ENCODE assay signal across 7 cellular contexts in the genomic region with DNA sequence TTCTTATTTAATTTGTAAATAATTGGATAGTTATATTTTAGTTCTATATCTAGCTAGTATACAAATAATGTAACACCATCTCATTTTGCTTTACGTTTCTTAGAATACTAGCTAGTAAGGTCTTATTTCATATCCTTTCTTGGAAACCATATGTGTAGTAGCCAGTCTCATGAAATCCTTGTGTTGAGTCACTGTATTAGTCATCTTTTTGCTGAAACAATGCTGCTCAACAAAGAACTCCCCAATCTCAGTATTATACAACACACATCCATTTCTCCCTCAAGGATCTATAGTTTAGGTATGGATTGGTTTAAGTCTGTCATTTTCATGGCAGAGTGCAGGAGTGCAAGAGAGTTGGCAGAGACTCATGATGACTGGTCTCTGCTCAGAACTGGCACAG.
DNase-seq lines count a peak whose midpoint lies in the region; ATAC-seq and TF ChIP-seq lines count a peak whose summit lies in the region.
"Not testable (repeated sequence)": the region's sequence is repeated elsewhere in the genome, so short reads cannot be mapped to it uniquely, and the experiment has no call there.

No MANE protein-coding gene starts in this region.

- not testable (repeated sequence) for H3K4me3 Mint-ChIP-seq in activated CD4-positive, alpha-beta T cell treated with anti-CD3 and anti-CD28 coated beads for 36 hours; activated T-cell treated with anti-CD3 and anti-CD28 coated beads, Interleukin-2, amount 50 U/mL, for 72 hours; activated naive CD8-positive, alpha-beta T cell treated with anti-CD3 and anti-CD28 coated beads, Interleukin-2, amount 10 ng/mL, durations not matched to agents 7 days and 5 days

- not testable (repeated sequence) for H3K36me3 Mint-ChIP-seq in activated CD4-positive, alpha-beta T cell treated with anti-CD3 and anti-CD28 coated beads for 36 hours (ENCODE audit: low read depth); activated T-cell treated with anti-CD3 and anti-CD28 coated beads, Interleukin-2, amount 50 U/mL, for 72 hours (ENCODE audit: insufficient read depth in 2 of 2); activated naive CD8-positive, alpha-beta T cell treated with anti-CD3 and anti-CD28 coated beads, Interleukin-2, amount 10 ng/mL, durations not matched to agents 7 days and 5 days

- not testable (repeated sequence) for H3K9me3 ChIP-seq in PC-3 (ENCODE audit: low read length); psoas muscle

- H3K4me1 ChIP-seq in PC-3 (ENCODE audit: insufficient read depth, low read length); psoas muscle: not testable (repeated sequence)

- H3F3A ChIP-seq in PC-3 (ENCODE audit: low read length, unreplicated experiment): not testable (repeated sequence)

- H3K9me3 Mint-ChIP-seq in activated CD4-positive, alpha-beta T cell treated with anti-CD3 and anti-CD28 coated beads for 36 hours (ENCODE audit: low read depth); activated T-cell treated with anti-CD3 and anti-CD28 coated beads, Interleukin-2, amount 50 U/mL, for 72 hours; activated naive CD8-positive, alpha-beta T cell treated with anti-CD3 and anti-CD28 coated beads, Interleukin-2, amount 10 ng/mL, durations not matched to agents 7 days and 5 days: not testable (repeated sequence)

- not testable (repeated sequence) for H3K4me2 ChIP-seq in PC-3 (ENCODE audit: low read length)

- BruUV-seq in PC-3 (replicated peaks; lab: Mats Ljungman, UMichigan): not testable (repeated sequence)

- not testable (repeated sequence) for H3K27ac ChIP-seq in PC-3 (ENCODE audit: low read length); psoas muscle

- H3K36me3 ChIP-seq in PC-3 (ENCODE audit: low read depth, low read length); psoas muscle (ENCODE audit: insufficient read depth in 1 of 2, low read depth in 1 of 2): not testable (repeated sequence)

- TF ChIP-seq CTCF in PC-3 (conservative IDR thresholded peaks at IDR 0.05; ENCODE audit: low read depth, low read length); psoas muscle (IDR thresholded peaks at IDR 0.05): not testable (repeated sequence)

- not testable (repeated sequence) for H3K27me3 Mint-ChIP-seq in activated CD4-positive, alpha-beta T cell treated with anti-CD3 and anti-CD28 coated beads for 36 hours; activated T-cell treated with anti-CD3 and anti-CD28 coated beads, Interleukin-2, amount 50 U/mL, for 72 hours (ENCODE audit: low read depth); activated naive CD8-positive, alpha-beta T cell treated with anti-CD3 and anti-CD28 coated beads, Interleukin-2, amount 10 ng/mL, durations not matched to agents 7 days and 5 days

- H3K27ac Mint-ChIP-seq in activated CD4-positive, alpha-beta T cell treated with anti-CD3 and anti-CD28 coated beads for 36 hours; activated T-cell treated with anti-CD3 and anti-CD28 coated beads, Interleukin-2, amount 50 U/mL, for 72 hours; activated naive CD8-positive, alpha-beta T cell treated with anti-CD3 and anti-CD28 coated beads, Interleukin-2, amount 10 ng/mL, durations not matched to agents 7 days and 5 days: not testable (repeated sequence)

- H4K20me1 ChIP-seq in PC-3 (ENCODE audit: low read length): not testable (repeated sequence)

- CTCF ChIA-PET in PC-3 (lab: Charles Lee); activated CD4-positive, alpha-beta T cell treated with anti-CD3 and anti-CD28 coated beads for 36 hours (lab: Charles Lee): not testable (repeated sequence)

- not testable (repeated sequence) for DNase-seq in PC-3; activated CD4-positive, alpha-beta T cell treated with anti-CD3 and anti-CD28 coated beads for 36 hours; activated T-cell treated with anti-CD3 and anti-CD28 coated beads, Interleukin-2, amount 50 U/mL, for 72 hours; activated naive CD8-positive, alpha-beta T cell treated with anti-CD3 and anti-CD28 coated beads, Interleukin-2, amount 10 ng/mL, durations not matched to agents 7 days and 5 days; psoas muscle; stimulated activated naive CD8-positive, alpha-beta T cell treated with anti-CD3 and anti-CD28 coated beads, Interleukin-15, Interleukin-2, amounts not matched to agents 100 U/mL and 50 U/mL, for 24 hours

- H3K27me3 ChIP-seq in PC-3 (ENCODE audit: low read length); psoas muscle (ENCODE audit: insufficient read depth in 3 of 3, low read length in 2 of 3): not testable (repeated sequence)

- not testable (repeated sequence) for H3K79me2 ChIP-seq in PC-3 (ENCODE audit: low read length)

- ATAC-seq in PC-3 (peak; percentile 65), esophagus mucosa (peak; percentile 82), psoas muscle (peak in 3 of 4 donors; percentile 38 to 61 (median 39))
- ATAC-seq in activated CD4-positive, alpha-beta T cell treated with anti-CD3 and anti-CD28 coated beads for 36 hours: peak; percentile 82
- ATAC-seq in activated T-cell treated with anti-CD3 and anti-CD28 coated beads, Interleukin-2, amount 50 U/mL, for 72 hours (replicated peaks in 1 of 2): peak; percentile 64 to 75
- ATAC-seq in activated naive CD8-positive, alpha-beta T cell treated with anti-CD3 and anti-CD28 coated beads, Interleukin-2, amount 10 ng/mL, durations not matched to agents 7 days and 5 days (ENCODE audit: low read depth): peak; percentile 24
- peak; percentile 59 for ATAC-seq in stimulated activated naive CD8-positive, alpha-beta T cell treated with anti-CD3 and anti-CD28 coated beads, Interleukin-15, Interleukin-2, amounts not matched to agents 100 U/mL and 50 U/mL, for 24 hours

- H3K4me3 ChIP-seq in PC-3 (ENCODE audit: low read length); psoas muscle: not testable (repeated sequence)

- not testable (repeated sequence) for H3K9me2 ChIP-seq in PC-3 (replicated peaks; ENCODE audit: low read length)

- not testable (repeated sequence) for H3K4me1 Mint-ChIP-seq in activated CD4-positive, alpha-beta T cell treated with anti-CD3 and anti-CD28 coated beads for 36 hours; activated T-cell treated with anti-CD3 and anti-CD28 coated beads, Interleukin-2, amount 50 U/mL, for 72 hours (ENCODE audit: low read depth); activated naive CD8-positive, alpha-beta T cell treated with anti-CD3 and anti-CD28 coated beads, Interleukin-2, amount 10 ng/mL, durations not matched to agents 7 days and 5 days

- POLR2A ChIA-PET in PC-3 (lab: Charles Lee; ENCODE audit: unreplicated experiment); activated CD4-positive, alpha-beta T cell treated with anti-CD3 and anti-CD28 coated beads for 36 hours (lab: Charles Lee); activated naive CD8-positive, alpha-beta T cell treated with anti-CD3 and anti-CD28 coated beads, Interleukin-2, amount 10 ng/mL, durations not matched to agents 7 days and 5 days (lab: Charles Lee): not testable (repeated sequence)

- intact Hi-C loops in PC-3 (cut with micrococcal nuclease); activated CD4-positive, alpha-beta T cell treated with anti-CD3 and anti-CD28 coated beads for 36 hours (cut with DNase I, micrococcal nuclease); psoas muscle (cut with DNase I): not testable (repeated sequence)

- not testable (repeated sequence) for H3K9ac ChIP-seq in PC-3 (ENCODE audit: low read length)

- WGBS in psoas muscle, 3 donors: 20 to 71% (median 40%) methylated on average over 1 of the region's 1 CpG

- H2AFZ ChIP-seq in PC-3 (ENCODE audit: low read length): not testable (repeated sequence)

Comparison
In these comparisons a context has a peak if more than half of its experiments do, and no peak if none do; other contexts are left out.
1. ATAC-seq: peak in every context shown above with its lines; median percentile 82 in activated CD4-positive, alpha-beta T cell treated with anti-CD3 and anti-CD28 coated beads for 36 hours; 82 in esophagus mucosa; 70 in activated T-cell treated with anti-CD3 and anti-CD28 coated beads, Interleukin-2, amount 50 U/mL, for 72 hours; 65 in PC-3; 59 in stimulated activated naive CD8-positive, alpha-beta T cell treated with anti-CD3 and anti-CD28 coated beads, Interleukin-15, Interleukin-2, amounts not matched to agents 100 U/mL and 50 U/mL, for 24 hours; 39 in psoas muscle; 24 in activated naive CD8-positive, alpha-beta T cell treated with anti-CD3 and anti-CD28 coated beads, Interleukin-2, amount 10 ng/mL, durations not matched to agents 7 days and 5 days.